In the genomic region with DNA sequence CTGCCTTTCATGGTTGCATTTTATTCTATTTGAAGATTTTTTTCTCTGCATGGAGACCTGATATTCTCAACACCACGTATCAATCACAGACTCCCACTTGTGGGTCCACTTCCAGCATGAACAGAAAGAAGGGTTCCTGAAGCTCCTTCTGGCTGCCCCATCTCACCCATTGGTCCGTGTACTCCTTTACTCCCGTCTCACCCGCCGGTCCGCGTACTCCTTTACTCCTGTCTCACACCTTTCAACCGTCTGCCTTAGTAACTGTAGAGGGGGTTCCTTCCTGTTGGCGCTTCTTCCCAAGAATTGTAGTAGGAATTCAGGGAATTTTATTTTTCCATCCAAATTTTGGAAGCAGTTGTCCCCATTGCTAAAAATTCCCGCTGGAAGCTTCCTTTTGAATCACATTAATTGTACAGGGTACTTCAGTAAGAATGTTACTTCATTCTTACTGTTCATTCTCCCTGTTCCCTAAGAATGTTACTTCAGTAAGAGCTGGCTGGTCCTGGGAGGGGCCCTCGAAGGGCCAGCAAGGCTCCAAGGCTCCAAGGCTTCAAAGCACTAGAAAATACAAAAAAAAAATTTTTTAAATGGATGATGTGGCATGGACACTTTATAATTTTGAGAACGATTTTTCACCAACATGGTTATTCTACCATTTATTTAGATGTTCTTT, we compare ENCODE assay signal across 18 cellular contexts.
DNase-seq lines count a peak whose midpoint lies in the region; ATAC-seq and TF ChIP-seq lines count a peak whose summit lies in the region.
"Had no signal": no experiment of that assay in that cellular context is flagged by ENCODE, and none has a peak within 500 bp of the region (broad histone marks: within the 10 kb centered on the region; RNA-seq: fewer than 3 reads in every experiment).

No MANE protein-coding gene starts in this region.

- TF ChIP-seq CTCF in nephron (IDR thresholded peaks at IDR 0.05; ENCODE audit: unreplicated experiment in 3 of 3): no peak

- peaks cover 26% of the 10 kb centered on the region for H3K4me1 Mint-ChIP-seq in stimulated activated naive CD8-positive, alpha-beta T cell treated with anti-CD3 and anti-CD28 coated beads, Interleukin-15, Interleukin-2, amounts not matched to agents 100 ng/mL and 50 ng/mL, for 24 hours (ENCODE audit: low read depth)
- peaks cover 2% of the 10 kb centered on the region for H3K4me1 Mint-ChIP-seq in nephron

- H3K27me3 Mint-ChIP-seq in stimulated activated naive CD8-positive, alpha-beta T cell treated with anti-CD3 and anti-CD28 coated beads, Interleukin-15, Interleukin-2, amounts not matched to agents 100 ng/mL and 50 ng/mL, for 24 hours: no peaks in the 10 kb centered on the region
- H3K27me3 Mint-ChIP-seq in nephron (ENCODE audit: low read depth): peaks cover 17% of the 10 kb centered on the region

- H3K4me3 Mint-ChIP-seq in stimulated activated naive CD8-positive, alpha-beta T cell treated with anti-CD3 and anti-CD28 coated beads, Interleukin-15, Interleukin-2, amounts not matched to agents 100 ng/mL and 50 ng/mL, for 24 hours: peak overlapping the region; percentile 14
- peak overlapping the region in 2 of 3 experiments; percentile 0 to 3 for H3K4me3 Mint-ChIP-seq in nephron

- no peaks in the 10 kb centered on the region for H3K36me3 Mint-ChIP-seq in stimulated activated naive CD8-positive, alpha-beta T cell treated with anti-CD3 and anti-CD28 coated beads, Interleukin-15, Interleukin-2, amounts not matched to agents 100 ng/mL and 50 ng/mL, for 24 hours (ENCODE audit: low read depth)
- H3K36me3 Mint-ChIP-seq in nephron (ENCODE audit: low read depth): no peaks in the 10 kb centered on the region

- no peaks in the 10 kb centered on the region for H3K9me3 Mint-ChIP-seq in stimulated activated naive CD8-positive, alpha-beta T cell treated with anti-CD3 and anti-CD28 coated beads, Interleukin-15, Interleukin-2, amounts not matched to agents 100 ng/mL and 50 ng/mL, for 24 hours
- no peaks in the 10 kb centered on the region for H3K9me3 Mint-ChIP-seq in nephron

- peak overlapping the region; percentile 55 for H3K27ac Mint-ChIP-seq in stimulated activated naive CD8-positive, alpha-beta T cell treated with anti-CD3 and anti-CD28 coated beads, Interleukin-15, Interleukin-2, amounts not matched to agents 100 ng/mL and 50 ng/mL, for 24 hours
- H3K27ac Mint-ChIP-seq in nephron: peak overlapping the region in 1 of 3 experiments; percentile 15

- ATAC-seq in stimulated activated naive CD8-positive, alpha-beta T cell treated with anti-CD3 and anti-CD28 coated beads, Interleukin-15, Interleukin-2, amounts not matched to agents 100 U/mL and 50 U/mL, for 24 hours: no peak
- ATAC-seq in HG03432 (IDR thresholded peaks at IDR 0.05; ENCODE audit: unreplicated experiment): no peak
- ATAC-seq: gastrocnemius medialis had no signal

- no peak for DNase-seq in stimulated activated naive CD8-positive, alpha-beta T cell treated with anti-CD3 and anti-CD28 coated beads, Interleukin-15, Interleukin-2, amounts not matched to agents 100 U/mL and 50 U/mL, for 24 hours
- DNase-seq in activated CD8-positive, alpha-beta memory T cell treated with anti-CD3 and anti-CD28 coated beads, Interleukin-2, amount 50 U/mL, for 48 hours: peak; percentile 30
- DNase-seq in iPS-NIHi11 (ENCODE audit: low spot score) (no peak), NCI-H226 (no peak)
- DNase-seq: activated CD4-positive, alpha-beta T cell treated with anti-CD3 and anti-CD28 coated beads, Interleukin-2, amount 50 U/mL, for 1 hour; activated gamma-delta T cell; amniotic stem cell; esophagus squamous epithelium; gastrocnemius medialis; NCI-H1092 treated with DMSO at 0.1 percent for 48 hours; NCI-H2029; NCI-H345; NCI-H774; stimulated activated naive CD4-positive, alpha-beta T cell; WERI-Rb-1 had no signal
